ENCODE assay signal across 25 cellular contexts in genomic region chr5:115480900-115481299, GRCh38.
"Had no signal": no experiment of that assay in that cellular context is flagged by ENCODE, and none has a peak within 500 bp of the region (broad histone marks: within the 10 kb centered on the region; RNA-seq: fewer than 3 reads in every experiment).

No MANE protein-coding gene starts in this region.

- H3K27ac ChIP-seq: HL-60, KMS-11, SJSA1, SK-N-MC had no signal

- H3K27ac Mint-ChIP-seq: IgD-negative memory B cell had no signal

- DNase-seq: Kasumi-1, MM.1S, NCI-H1092 treated with DMSO at 0.1 percent for 48 hours, NCI-H1436, NCI-H187, NCI-H2029, NCI-H2081 treated with DMSO at 0.1 percent for 48 hours, NCI-H2171, NCI-H226, NCI-H446, NCI-H510A, NCI-H524 treated with DMSO at 0.1 percent for 48 hours, NCI-H69, NCI-H774, PC-3, SIG-M5 had no signal

- H3K4me2 ChIP-seq: KMS-11 had no signal

- H3K36me3 ChIP-seq: SJSA1 had no signal

- H3K4me3 ChIP-seq: K562, SJSA1, SK-N-MC had no signal

- H3K36me3 Mint-ChIP-seq: IgD-negative memory B cell had no signal

- H3K4me1 ChIP-seq: SJSA1 had no signal

- H3K27me3 ChIP-seq: SJSA1 had no signal

- H3K9ac ChIP-seq: KMS-11 had no signal

- H3K4me3 Mint-ChIP-seq: IgD-negative memory B cell had no signal

- H3K27me3 Mint-ChIP-seq: IgD-negative memory B cell had no signal

- ATAC-seq: K562, Panc1, PC-3, Right ventricle myocardium inferior had no signal

- FAIRE-seq: HTR-8/SVneo, K562 had no signal

- H3K9me3 ChIP-seq: SJSA1 had no signal
